In the genomic region with DNA sequence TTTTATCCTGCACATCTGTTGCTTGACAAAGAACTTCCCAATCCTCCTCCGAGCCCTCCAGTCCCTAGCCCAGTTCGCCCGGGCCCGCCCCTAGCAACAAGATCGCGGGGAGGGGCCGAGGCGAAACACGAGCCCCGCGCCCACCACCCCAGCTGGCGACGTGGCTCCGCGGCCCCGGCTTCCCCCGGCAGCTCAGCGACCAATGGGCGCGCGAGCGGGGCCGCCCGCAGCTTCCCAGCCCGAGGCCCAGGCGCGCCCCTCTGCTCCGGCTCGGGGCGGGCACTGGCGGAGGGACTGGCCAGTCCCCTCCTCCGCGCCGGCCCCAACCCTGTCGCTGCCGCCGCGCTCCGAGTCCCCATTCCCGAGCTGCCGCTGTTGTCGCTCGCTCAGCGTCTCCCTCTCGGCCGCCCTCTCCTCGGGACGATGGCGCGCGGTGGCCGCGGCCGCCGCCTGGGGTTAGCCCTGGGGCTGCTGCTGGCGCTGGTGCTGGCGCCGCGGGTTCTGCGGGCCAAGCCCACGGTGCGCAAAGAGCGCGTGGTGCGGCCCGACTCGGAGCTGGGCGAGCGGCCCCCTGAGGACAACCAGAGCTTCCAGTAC, we compare ENCODE assay signal across 7 cellular contexts. TPM values are rescaled to one million over a fixed set of nuclear protein-coding genes. Genes with fewer than 3 reads are reported as not detected.
A peak's percentile ranks its signal among the peaks of the same experiment; 100 is the strongest.
DNase-seq lines count a peak whose midpoint lies in the region; ATAC-seq and TF ChIP-seq lines count a peak whose summit lies in the region.

Gene RCN1 (plus strand): TSS at position 301 of the 597 bp plus-strand sequence. CDS start 123 bp downstream, at position 424.

- H3K27me3 ChIP-seq in kidney epithelial cell (ENCODE audit: control insufficient read depth, insufficient read depth, low read length), result no peaks in the 10 kb centered on the region

- peak; percentile 42 to 46 for ATAC-seq in activated CD4-positive, CD25-positive, alpha-beta regulatory T cell treated with anti-CD3 and anti-CD28 coated beads, Interleukin-2, amount 50 U/mL, for 24 hours

- H3K4me3 ChIP-seq in HFF-Myc (replicated peaks; ENCODE audit: low read depth, low read length), result peak within 1 kb of the TSS; percentile 84
- peak within 1 kb of the TSS; percentile 80 for H3K4me3 ChIP-seq in choroid plexus epithelial cell (ENCODE audit: low read depth, low read length)
- peak within 1 kb of the TSS; percentile 74 for H3K4me3 ChIP-seq in kidney epithelial cell (ENCODE audit: low read depth, low read length)

- in situ Hi-C loops in GM13976 (cut with MboI; ENCODE audit: low sequenced_read_pairs, unreplicated experiment), result no loop called here

- DNase-seq in GM13976 (ENCODE audit: low spot score) (peak; percentile 86), HFF-Myc (ENCODE audit: extremely low read depth, low read depth) (no peak), NCI-H1105 (lab: John Stamatoyannopoulos, UW) (peak; percentile 68), choroid plexus epithelial cell (ENCODE audit: low read depth) (peak; percentile 87), kidney epithelial cell (ENCODE audit: low read depth) (no peak)
- DNase-seq in stimulated activated CD4-positive, alpha-beta T cell treated with anti-CD3 and anti-CD28 coated beads, Interleukin-1b, Interleukin-23, amount 100 ng/mL, for 4 hours (ENCODE audit: low read depth in 2 of 2), result peak; percentile 34 to 46

- TF ChIP-seq CTCF in GM13976 (IDR thresholded peaks at IDR 0.05; ENCODE audit: borderline replicate concordance, control extremely low read depth, extremely low read depth, insufficient read depth, missing control alignments) (no peak), HFF-Myc (IDR thresholded peaks at IDR 0.05; ENCODE audit: low read depth, low read length, missing control alignments) (no peak), choroid plexus epithelial cell (conservative IDR thresholded peaks at IDR 0.05; ENCODE audit: low read depth, low read length) (no peak), kidney epithelial cell (IDR thresholded peaks at IDR 0.05; ENCODE audit: insufficient read depth, low read length, poor library complexity, severe bottlenecking) (no peak)

- H3K36me3 ChIP-seq in kidney epithelial cell (ENCODE audit: control insufficient read depth, insufficient read depth, low read length), result no peaks in the 10 kb centered on the region

RNA-seq across cellular contexts. Expression of gene RCN1, which starts in this region (rescaled TPM):
- 162 and 177 TPM in 2 replicates for total RNA-seq in kidney epithelial cell

Comparison
In these comparisons a context has a peak if more than half of its experiments do, and no peak if none do; other contexts are left out.
1. DNase-seq: peak in GM13976 (single experiment), NCI-H1105 (single experiment), choroid plexus epithelial cell (single experiment) and stimulated activated CD4-positive, alpha-beta T cell treated with anti-CD3 and anti-CD28 coated beads, Interleukin-1b, Interleukin-23, amount 100 ng/mL, for 4 hours (2 of 2); none in HFF-Myc (single experiment) and kidney epithelial cell (single experiment).
2. Peak in every context shown above with its lines, with median percentiles within 50 percentile points of each other: H3K4me3 ChIP-seq.